Comparison of ENCODE assay signal across 15 cellular contexts in genomic region chr20:10490706-10491105, GRCh38. TPM values are rescaled to one million over a fixed set of nuclear protein-coding genes. Genes with fewer than 3 reads are reported as not detected.
DNase-seq lines count a peak whose midpoint lies in the region; ATAC-seq, FAIRE-seq and TF ChIP-seq lines count a peak whose summit lies in the region.
"Had no signal": no experiment of that assay in that cellular context is flagged by ENCODE, and none has a peak within 500 bp of the region (broad histone marks: within the 10 kb centered on the region; RNA-seq: fewer than 3 reads in every experiment).

No MANE protein-coding gene starts in this region.

- ATAC-seq in left lung, result peak; percentile 33
- ATAC-seq in naive thymus-derived CD8-positive, alpha-beta T cell, result no peak
- ATAC-seq: activated CD4-positive, CD25-positive, alpha-beta regulatory T cell treated with anti-CD3 and anti-CD28 coated beads, Interleukin-2, amount 50 U/mL, for 24 hours had no signal

- H3K23me2 ChIP-seq in H1 (ENCODE audit: low read depth, low read length), result no peaks in the 10 kb centered on the region

- CTCF ChIA-PET in A673 (lab: Charles Lee) (interaction anchor here (0.6 kb wide), 1 partner anchor 12 kb away, joined by 4 read pairs; no protein-coding TSS in a partner anchor), H1 (lab: Charles Lee; ENCODE audit: partially characterized antibody) (interaction anchor here (1.1 kb wide), 1 partner anchor 13 kb away, joined by 4 read pairs; no protein-coding TSS in a partner anchor)

- no peak overlapping the region for H2BK15ac ChIP-seq in H1 (ENCODE audit: low read length)

- H2BK120ac ChIP-seq in H1 (replicated peaks; ENCODE audit: low read depth, low read length), result no peak overlapping the region

- H3K36me3 Mint-ChIP-seq in naive thymus-derived CD8-positive, alpha-beta T cell, result no peaks in the 10 kb centered on the region

- H3K4me3 Mint-ChIP-seq in naive thymus-derived CD8-positive, alpha-beta T cell, result no peak overlapping the region
- H3K4me3 Mint-ChIP-seq: activated T-cell treated with anti-CD3 and anti-CD28 coated beads, Interleukin-2, amount 50 U/mL, for 24 hours; memory B cell had no signal

- H3K27ac ChIP-seq in A673 (ENCODE audit: low read depth, low read length, poor library complexity, severe bottlenecking) (peak overlapping the region; percentile 32), H1 (ENCODE audit: low read depth, low read length) (peak overlapping the region; percentile 46; the same call in 1 of the 2 replicates), left lung (peak overlapping the region in 1 of 2 donors; percentile 66), smooth muscle cell (ENCODE audit: low read depth) (no peak overlapping the region), Peyer's patch (no peak overlapping the region)
- H3K27ac ChIP-seq: prostate gland had no signal

- no peak overlapping the region for H3K18ac ChIP-seq in H1 (ENCODE audit: extremely low read depth, low read length)

- H3K27ac Mint-ChIP-seq in naive thymus-derived CD8-positive, alpha-beta T cell, result peak overlapping the region in 2 of 10 donors; percentile 2 to 39
- H3K27ac Mint-ChIP-seq: activated T-cell treated with anti-CD3 and anti-CD28 coated beads, Interleukin-2, amount 50 U/mL, for 24 hours; memory B cell had no signal

- H3K79me2 ChIP-seq in H1 (ENCODE audit: control insufficient read depth in 1 of 2, insufficient read depth in 2 of 2, low read length in 2 of 2) (no peaks in the 10 kb centered on the region; a peak in 1 of 4 replicates), smooth muscle cell (ENCODE audit: low read depth) (peaks cover 8% of the 10 kb centered on the region)

- H3K79me1 ChIP-seq in H1 (ENCODE audit: low read depth, low read length), result no peaks in the 10 kb centered on the region

- TF ChIP-seq CTCF in A673 (conservative IDR thresholded peaks at IDR 0.05; ENCODE audit: low read depth, low read length) (no peak), H1 (IDR thresholded peaks at IDR 0.05; ENCODE audit: control extremely low read depth in 1 of 3, insufficient read depth in 1 of 3, low read depth in 1 of 3, low read length in 3 of 3) (no peak), left lung (IDR thresholded peaks at IDR 0.05) (no peak), smooth muscle cell (IDR thresholded peaks at IDR 0.05; ENCODE audit: borderline replicate concordance, insufficient read depth, poor library complexity, severe bottlenecking) (no peak), Peyer's patch (IDR thresholded peaks at IDR 0.05) (no peak)

- no peak overlapping the region for H4K8ac ChIP-seq in H1 (ENCODE audit: extremely low read depth, insufficient read depth, low read length)

- no peak overlapping the region for H4K5ac ChIP-seq in H1 (ENCODE audit: insufficient read length, low read depth, low read length)

- peaks cover 2 to 47% (median 32%) of the 10 kb centered on the region in 4 donors for H3K4me1 Mint-ChIP-seq in naive thymus-derived CD8-positive, alpha-beta T cell

- H3K27me3 ChIP-seq in A673 (replicated peaks; ENCODE audit: insufficient read depth, low read depth, low read length, poor library complexity) (no peaks in the 10 kb centered on the region), H7 (ENCODE audit: control insufficient read depth, insufficient read depth, low read length) (no peaks in the 10 kb centered on the region), H1 (replicated peaks in 1 of 4; ENCODE audit: control insufficient read depth in 3 of 4, extremely low read depth in 1 of 4, insufficient read depth in 3 of 4, low read length in 3 of 4) (no peaks in the 10 kb centered on the region), left lung (no peaks in the 10 kb centered on the region), smooth muscle cell (ENCODE audit: low read depth) (no peaks in the 10 kb centered on the region), Peyer's patch (no peaks in the 10 kb centered on the region)
- H3K27me3 ChIP-seq: BE2C had no signal

- no peak overlapping the region for H3K4me3 ChIP-seq in A673 (ENCODE audit: low read depth, low read length, poor library complexity, severe bottlenecking)
- no peak overlapping the region for H3K4me3 ChIP-seq in H7 (ENCODE audit: insufficient read depth, low read depth, low read length)
- peak overlapping the region in 2 of 4 experiments; percentile 6 to 9; a peak in 2 of 8 replicates for H3K4me3 ChIP-seq in H1 (ENCODE audit: extremely low read depth in 1 of 4, insufficient read depth in 2 of 4, low read depth in 3 of 4, low read length in 4 of 4)
- H3K4me3 ChIP-seq in left lung, result no peak overlapping the region
- H3K4me3 ChIP-seq in smooth muscle cell, result no peak overlapping the region
- no peak overlapping the region for H3K4me3 ChIP-seq in Peyer's patch
- H3K4me3 ChIP-seq: prostate gland had no signal

- H3K9ac ChIP-seq in H1 (replicated peaks in 1 of 4; ENCODE audit: extremely low read depth in 1 of 4, low read depth in 3 of 4, low read length in 3 of 4) (no peak overlapping the region), smooth muscle cell (ENCODE audit: low read depth) (no peak overlapping the region)

- H3K4me2 ChIP-seq in H1 (ENCODE audit: insufficient read depth in 1 of 2, low read depth in 2 of 2, low read length in 2 of 2), result peak overlapping the region; percentile 35 to 47; a peak in 2 of 4 replicates
- no peak overlapping the region for H3K4me2 ChIP-seq in smooth muscle cell

- H3K36me3 ChIP-seq in A673 (ENCODE audit: insufficient read depth, low read length, poor library complexity, severe bottlenecking), result no peaks in the 10 kb centered on the region
- H3K36me3 ChIP-seq in H7 (replicated peaks; ENCODE audit: control insufficient read depth, insufficient read depth, low read length), result no peaks in the 10 kb centered on the region
- H3K36me3 ChIP-seq in H1 (ENCODE audit: control insufficient read depth in 2 of 4, insufficient read depth in 4 of 4, low read length in 3 of 4), result no peaks in the 10 kb centered on the region
- no peaks in the 10 kb centered on the region for H3K36me3 ChIP-seq in left lung
- H3K36me3 ChIP-seq in smooth muscle cell (ENCODE audit: low read depth), result no peaks in the 10 kb centered on the region
- no peaks in the 10 kb centered on the region for H3K36me3 ChIP-seq in Peyer's patch
- H3K36me3 ChIP-seq: BE2C, prostate gland had no signal

- DNase-seq in A673 (ENCODE audit: low spot score) (peak; percentile 65), H7 (peak; percentile 10), H1 (ENCODE audit: low read depth in 1 of 2, low spot score in 2 of 2) (no peak), left lung (no peak), smooth muscle cell (lab: John Stamatoyannopoulos, UW; ENCODE audit: unreplicated experiment) (no peak), Peyer's patch (no peak), NCI-H2081 (lab: John Stamatoyannopoulos, UW) (no peak)
- DNase-seq in naive thymus-derived CD8-positive, alpha-beta T cell, result no peak
- DNase-seq: activated T-cell treated with anti-CD3 and anti-CD28 coated beads, Interleukin-2, amount 50 U/mL, for 24 hours; BE2C; effector CD8-positive, alpha-beta T cell; OCI-M1 had no signal

- H2BK12ac ChIP-seq in H1 (ENCODE audit: low read depth, low read length), result no peak overlapping the region

- intact Hi-C loops in A673 (cut with micrococcal nuclease; ENCODE audit: unreplicated experiment) (no loop called here), left lung (cut with DNase I) (no loop called here)

- H3K14ac ChIP-seq in H1 (ENCODE audit: insufficient read length), result no peak overlapping the region

- 0 out of 3 replicates have a peak, but pooled peaks of 1 of the 2 experiments have one; percentile 39 for TF ChIP-seq POLR2A in H1 (IDR thresholded peaks at IDR 0.05; ENCODE audit: control extremely low read depth in 1 of 2, low read depth in 2 of 2, low read length in 2 of 2)
- no peak for TF ChIP-seq POLR2A in Peyer's patch (IDR thresholded peaks at IDR 0.05)

- TF ChIP-seq RAD21 in H1 (IDR thresholded peaks at IDR 0.05 in 1 of 2, conservative IDR thresholded peaks at IDR 0.05 in 1 of 2; ENCODE audit: low read depth in 2 of 2, low read length in 2 of 2), result no peak

- H3K4ac ChIP-seq in H1 (replicated peaks; ENCODE audit: insufficient read length, low read depth, low read length), result no peak overlapping the region

- POLR2A ChIA-PET in A673 (lab: Charles Lee; ENCODE audit: low non-redundant PET), result no interaction called here
- POLR2A ChIA-PET in H1 (lab: Charles Lee; ENCODE audit: partially characterized antibody), result no interaction called here
- POLR2A ChIA-PET in naive thymus-derived CD8-positive, alpha-beta T cell (lab: Charles Lee), result no interaction called here

- no peak overlapping the region for H2AK5ac ChIP-seq in H1 (ENCODE audit: low read depth, low read length)

- FAIRE-seq in H1 (lab: Jason Lieb, UNC), result peak; percentile 95

- no peaks in the 10 kb centered on the region for H3K9me3 Mint-ChIP-seq in naive thymus-derived CD8-positive, alpha-beta T cell
- H3K9me3 Mint-ChIP-seq: activated T-cell treated with anti-CD3 and anti-CD28 coated beads, Interleukin-2, amount 50 U/mL, for 24 hours; memory B cell had no signal

- H3K9me3 ChIP-seq in A673 (ENCODE audit: low read depth, low read length, poor library complexity, severe bottlenecking) (no peaks in the 10 kb centered on the region), H1 (ENCODE audit: insufficient read depth in 2 of 2, low read depth in 1 of 2, low read length in 1 of 2) (no peaks in the 10 kb centered on the region), left lung (no peaks in the 10 kb centered on the region), smooth muscle cell (replicated peaks; ENCODE audit: low read depth) (no peaks in the 10 kb centered on the region), Peyer's patch (no peaks in the 10 kb centered on the region)
- H3K9me3 ChIP-seq: BE2C, prostate gland had no signal

- H2BK20ac ChIP-seq in H1 (ENCODE audit: low read length), result no peak overlapping the region

- H3K23ac ChIP-seq in H1 (ENCODE audit: insufficient read length), result no peak overlapping the region

- peak in 1 of 2 experiments; percentile 68; a peak in 1 of 3 replicates for TF ChIP-seq EP300 in H1 (IDR thresholded peaks at IDR 0.05; ENCODE audit: borderline replicate concordance in 1 of 2, low read depth in 2 of 2, low read length in 2 of 2)

- H2BK5ac ChIP-seq in H1 (ENCODE audit: low read depth, low read length), result no peak overlapping the region

- no peaks in the 10 kb centered on the region for H3K27me3 Mint-ChIP-seq in naive thymus-derived CD8-positive, alpha-beta T cell
- H3K27me3 Mint-ChIP-seq: activated T-cell treated with anti-CD3 and anti-CD28 coated beads, Interleukin-2, amount 50 U/mL, for 24 hours; memory B cell had no signal

- no peaks in the 10 kb centered on the region for H4K20me1 ChIP-seq in H1 (replicated peaks in 1 of 2; ENCODE audit: control insufficient read depth in 1 of 2, insufficient read depth in 2 of 2, low read length in 2 of 2)
- H4K20me1 ChIP-seq in smooth muscle cell (ENCODE audit: low read depth), result no peaks in the 10 kb centered on the region

- no peaks in the 10 kb centered on the region for H3F3A ChIP-seq in smooth muscle cell (ENCODE audit: low read depth)

- H4K91ac ChIP-seq in H1 (replicated peaks; ENCODE audit: insufficient read length, low read length), result no peak overlapping the region

- H3K56ac ChIP-seq in H1 (replicated peaks; ENCODE audit: insufficient read length, low read depth, low read length), result no peak overlapping the region

- 0% methylated on average over 1 of the region's 1 CpG; no CpG with 5 or more reads in 1 of the 2 experiments for WGBS in H1 (ENCODE audit: extremely low coverage in 1 of 2, insufficient coverage in 1 of 2, insufficient read length in 1 of 2, insufficient replicate concordance in 2 of 2, low coverage in 1 of 2, low lambda C conversion rate in 2 of 2, missing lambda C conversion rate in 1 of 2), 2 experiments
- WGBS in smooth muscle cell (ENCODE audit: low lambda C conversion rate), result 30% methylated on average over 1 of the region's 1 CpG

- BruUV-seq in A673 (replicated peaks; lab: Mats Ljungman, UMichigan), result no TSS peak

- H2AFZ ChIP-seq in H1 (ENCODE audit: low read length), result no peak overlapping the region
- no peak overlapping the region for H2AFZ ChIP-seq in smooth muscle cell (ENCODE audit: low read depth)

- H3K4me1 ChIP-seq in A673 (ENCODE audit: insufficient read depth, low read length, poor library complexity, severe bottlenecking) (peaks cover 42% of the 10 kb centered on the region), H1 (replicated peaks in 1 of 4; ENCODE audit: control insufficient read depth in 3 of 4, insufficient read depth in 4 of 4, low read length in 3 of 4) (peaks cover 0 to 20% (median 4%) of the 10 kb centered on the region in 4 experiments; a peak in 5 of 7 replicates), left lung (peaks cover 0 to 50% of the 10 kb centered on the region in 2 donors), smooth muscle cell (ENCODE audit: low read depth) (peaks cover 28% of the 10 kb centered on the region), Peyer's patch (no peaks in the 10 kb centered on the region)
- H3K4me1 ChIP-seq: BE2C, prostate gland had no signal

RNA-seq across cellular contexts. Expression of gene SLX4IP, which starts 55.6 kb away (rescaled TPM):
- 8.5 and 9.8 TPM in 2 replicates for total RNA-seq in A673 (2021)
- 3.9 TPM in 2 replicates for total RNA-seq in H7 (2014; rRNA removed; shearing (Covaris generic))
- 8.7 and 9.4 TPM in 2 replicates for total RNA-seq in H1 (2021; fragmentation: NEBNext Ultra II Directional; extraction: Animal tissue kit (Norgen Biotek cat#: 25700))
- polyA plus RNA-seq in H1 (2011; rRNA removed), result 1.7 and 2.4 TPM in 2 replicates
- 2.3 TPM for polyA plus RNA-seq in H1 (2011; cell fraction: cytosol; rRNA removed)
- polyA plus RNA-seq in H1 (2011; cell fraction: nucleus; rRNA removed), result 4.1 TPM
- polyA plus RNA-seq in H1 (2012, experiment 1 of 2), result 2.6 to 4.5 TPM (median 2.8 TPM) in 4 replicates
- polyA plus RNA-seq in H1 (2012, experiment 2 of 2), result 0.31 TPM
- polyA plus RNA-seq in H1 (2013, experiment 1 of 2), result 3.5 TPM
- 3.6 TPM for polyA plus RNA-seq in H1 (2013, experiment 2 of 2)
- 11.9 and 12.4 TPM in 2 replicates for polyA minus RNA-seq in H1 (2011; rRNA and poly(A)+ RNA removed)
- 6.4 TPM for polyA minus RNA-seq in H1 (2011; cell fraction: cytosol; rRNA and poly(A)+ RNA removed)
- 9.1 TPM for polyA minus RNA-seq in H1 (2011; cell fraction: nucleus; rRNA and poly(A)+ RNA removed)
- 1 to 10 TPM; 6.0 to 6.9 TPM for total RNA-seq in left lung
- 4.6 and 6.2 TPM in 2 replicates for total RNA-seq in smooth muscle cell
- polyA plus RNA-seq in smooth muscle cell, result 1.2 and 3.7 TPM in 2 replicates
- total RNA-seq in Peyer's patch, result 1 to 10 TPM; 6.1 to 9.0 (median 7.9) TPM
- 1 to 10 TPM; 6.1 to 6.3 TPM for total RNA-seq in naive thymus-derived CD8-positive, alpha-beta T cell
- polyA plus RNA-seq in naive thymus-derived CD8-positive, alpha-beta T cell, result 1 to 10 TPM; 1.5 to 2.5 (median 1.6) TPM

RNA-seq across cellular contexts. Expression of gene MKKS, which starts 56.7 kb away (rescaled TPM):
- total RNA-seq in A673 (2021) (29.2 and 31.9 TPM in 2 replicates), left lung (10 to 100 TPM; 13.8 to 19.2 TPM), smooth muscle cell (13.7 and 15.6 TPM in 2 replicates), Peyer's patch (10 to 100 TPM; 12.4 to 27.5 (median 19.9) TPM)
- total RNA-seq in H7 (2014; rRNA removed; shearing (Covaris generic)), result 14.6 and 16.7 TPM in 2 replicates
- 21.7 and 24.8 TPM in 2 replicates for total RNA-seq in H1 (2021; fragmentation: NEBNext Ultra II Directional; extraction: Animal tissue kit (Norgen Biotek cat#: 25700))
- polyA plus RNA-seq in H1 (2011; rRNA removed) (8.3 and 15.9 TPM in 2 replicates), smooth muscle cell (12.8 and 19.8 TPM in 2 replicates)
- 14.9 TPM for polyA plus RNA-seq in H1 (2011; cell fraction: cytosol; rRNA removed)
- polyA plus RNA-seq in H1 (2011; cell fraction: nucleus; rRNA removed), result 7.0 TPM
- polyA plus RNA-seq in H1 (2012, experiment 1 of 2), result 15.4 to 22.0 TPM (median 17.2 TPM) in 4 replicates
- 2.2 TPM for polyA plus RNA-seq in H1 (2012, experiment 2 of 2)
- 14.7 TPM for polyA plus RNA-seq in H1 (2013, experiment 1 of 2)
- 16.0 TPM for polyA plus RNA-seq in H1 (2013, experiment 2 of 2)
- 22.1 and 22.3 TPM in 2 replicates for polyA minus RNA-seq in H1 (2011; rRNA and poly(A)+ RNA removed)
- 10.3 TPM for polyA minus RNA-seq in H1 (2011; cell fraction: cytosol; rRNA and poly(A)+ RNA removed)
- polyA minus RNA-seq in H1 (2011; cell fraction: nucleus; rRNA and poly(A)+ RNA removed), result 9.2 TPM
- 10 to 100 TPM; 13.9 to 16.0 TPM for total RNA-seq in naive thymus-derived CD8-positive, alpha-beta T cell
- polyA plus RNA-seq in naive thymus-derived CD8-positive, alpha-beta T cell, result 10 to 100 TPM; 26.1 to 37.4 (median 32.2) TPM

Comparison
In these comparisons a context has a peak if more than half of its experiments do, and no peak if none do; other contexts are left out.
1. DNase-seq: peak in A673 (single experiment) and H7 (single experiment); none in H1 (0 of 2), left lung (0 of 2), smooth muscle cell (single experiment), Peyer's patch (0 of 3), naive thymus-derived CD8-positive, alpha-beta T cell (0 of 10) and NCI-H2081 (0 of 2).
2. H3K27ac ChIP-seq: peak in A673 (single experiment) and H1 (single experiment); none in smooth muscle cell (single experiment) and Peyer's patch (0 of 4).